Comparison of ENCODE assay signal across 8 cellular contexts in genomic region chr6:11585426-11586016, GRCh38. TPM values are rescaled to one million over a fixed set of nuclear protein-coding genes. Genes with fewer than 3 reads are reported as not detected.
DNase-seq lines count a peak whose midpoint lies in the region; ATAC-seq, FAIRE-seq and TF ChIP-seq lines count a peak whose summit lies in the region.

No MANE protein-coding gene starts in this region.

- no peak for TF ChIP-seq POLR2A in gastrocnemius medialis (IDR thresholded peaks at IDR 0.05)

- no peak for DNase-seq in CD8-positive, alpha-beta T cell
- DNase-seq in HL-60 (ENCODE audit: low read depth in 1 of 2, low spot score in 1 of 2) (peak in 1 of 2 experiments; percentile 21), RCC 7860 (ENCODE audit: low spot score) (peak; percentile 42), fibroblast of peridontal ligament (ENCODE audit: extremely low read depth) (peak; percentile 87), gastrocnemius medialis (no peak), NCI-H774 (lab: John Stamatoyannopoulos, UW) (no peak)

- no peak for ATAC-seq in CD8-positive, alpha-beta T cell
- no peak for ATAC-seq in gastrocnemius medialis
- no peak for ATAC-seq in activated T-helper 17 cell treated with anti-CD3 and anti-CD28 coated beads, Interleukin-2, amount 50 U/mL, for 72 hours (replicated peaks)
- no peak for ATAC-seq in GM18868 (IDR thresholded peaks at IDR 0.05; ENCODE audit: unreplicated experiment)

- FAIRE-seq in RCC 7860 (lab: Jason Lieb, UNC): peak; percentile 85

- no peak overlapping the region for H3K27ac Mint-ChIP-seq in CD8-positive, alpha-beta T cell
- H3K27ac Mint-ChIP-seq in activated T-helper 17 cell treated with anti-CD3 and anti-CD28 coated beads, Interleukin-2, amount 50 U/mL, for 72 hours: no peak overlapping the region

- H3K27me3 ChIP-seq in CD8-positive, alpha-beta T cell (ENCODE audit: insufficient read depth, low read length): no peaks in the 10 kb centered on the region
- H3K27me3 ChIP-seq in HL-60 (ENCODE audit: insufficient read depth, poor library complexity, severe bottlenecking) (no peaks in the 10 kb centered on the region), gastrocnemius medialis (no peaks in the 10 kb centered on the region)

- intact Hi-C loops in CD8-positive, alpha-beta T cell (cut with DNase I, micrococcal nuclease): loop anchor here (1.0 to 5.0 kb wide), 4 partner anchors 647 to 1307 kb away; no protein-coding TSS in a partner anchor
- intact Hi-C loops in gastrocnemius medialis (cut with DNase I; ENCODE audit: low total_unique reads): loop anchor here (5.0 to 10.0 kb wide), 2 partner anchors 67 to 1019 kb away; no protein-coding TSS in a partner anchor

- no peak overlapping the region for H3K4me3 Mint-ChIP-seq in CD8-positive, alpha-beta T cell
- H3K4me3 Mint-ChIP-seq in activated T-helper 17 cell treated with anti-CD3 and anti-CD28 coated beads, Interleukin-2, amount 50 U/mL, for 72 hours: no peak overlapping the region

- H3K9me3 ChIP-seq in CD8-positive, alpha-beta T cell (ENCODE audit: low read length): no peaks in the 10 kb centered on the region
- no peaks in the 10 kb centered on the region for H3K9me3 ChIP-seq in gastrocnemius medialis

- H3K9me3 Mint-ChIP-seq in CD8-positive, alpha-beta T cell: no peaks in the 10 kb centered on the region
- H3K9me3 Mint-ChIP-seq in activated T-helper 17 cell treated with anti-CD3 and anti-CD28 coated beads, Interleukin-2, amount 50 U/mL, for 72 hours: no peaks in the 10 kb centered on the region

- POLR2A ChIA-PET in CD8-positive, alpha-beta T cell (lab: Charles Lee): no interaction called here

- H3K4me3 ChIP-seq in CD8-positive, alpha-beta T cell (ENCODE audit: low read depth, low read length): no peak overlapping the region
- H3K4me3 ChIP-seq in HL-60 (replicated peaks; ENCODE audit: insufficient read depth, low read length) (no peak overlapping the region), gastrocnemius medialis (no peak overlapping the region)

- CTCF ChIA-PET in CD8-positive, alpha-beta T cell (lab: Charles Lee): interaction anchor here (0.6 to 3.4 kb wide), 3 partner anchors 10 to 1020 kb away, joined by 3 to 17 read pairs (median 9); no protein-coding TSS in a partner anchor

- H3K4me1 ChIP-seq in CD8-positive, alpha-beta T cell (ENCODE audit: insufficient read depth, low read length): no peaks in the 10 kb centered on the region
- peaks cover 0 to 8% of the 10 kb centered on the region in 2 donors for H3K4me1 ChIP-seq in gastrocnemius medialis

- no peaks in the 10 kb centered on the region for H3K36me3 ChIP-seq in CD8-positive, alpha-beta T cell (ENCODE audit: insufficient read depth, low read length)
- H3K36me3 ChIP-seq in gastrocnemius medialis: no peaks in the 10 kb centered on the region

- in situ Hi-C loops in gastrocnemius medialis (cut with MboI; ENCODE audit: low sequenced_read_pairs in 4 of 4): no loop called here

- no peaks in the 10 kb centered on the region for H3K36me3 Mint-ChIP-seq in CD8-positive, alpha-beta T cell
- H3K36me3 Mint-ChIP-seq in activated T-helper 17 cell treated with anti-CD3 and anti-CD28 coated beads, Interleukin-2, amount 50 U/mL, for 72 hours (ENCODE audit: low read depth): no peaks in the 10 kb centered on the region

- no peaks in the 10 kb centered on the region for H3K4me1 Mint-ChIP-seq in CD8-positive, alpha-beta T cell (ENCODE audit: low read depth)
- H3K4me1 Mint-ChIP-seq in activated T-helper 17 cell treated with anti-CD3 and anti-CD28 coated beads, Interleukin-2, amount 50 U/mL, for 72 hours: no peaks in the 10 kb centered on the region

- H3K27ac ChIP-seq in CD8-positive, alpha-beta T cell (ENCODE audit: low read depth, low read length): no peak overlapping the region
- H3K27ac ChIP-seq in HL-60 (replicated peaks) (no peak overlapping the region), gastrocnemius medialis (no peak overlapping the region)

- H3K27me3 Mint-ChIP-seq in CD8-positive, alpha-beta T cell (ENCODE audit: low read depth): peaks cover 12% of the 10 kb centered on the region
- H3K27me3 Mint-ChIP-seq in activated T-helper 17 cell treated with anti-CD3 and anti-CD28 coated beads, Interleukin-2, amount 50 U/mL, for 72 hours: peaks cover 6% of the 10 kb centered on the region

- peak; percentile 22 for TF ChIP-seq CTCF in CD8-positive, alpha-beta T cell (IDR thresholded peaks at IDR 0.05)
- TF ChIP-seq CTCF in HL-60 (IDR thresholded peaks at IDR 0.05; ENCODE audit: insufficient read depth, low read length): peak; percentile 29
- TF ChIP-seq CTCF in gastrocnemius medialis (IDR thresholded peaks at IDR 0.05 in 4 of 5, conservative IDR thresholded peaks at IDR 0.05 in 1 of 5): peak in 4 of 5 experiments; percentile 32 to 50 (median 42)

RNA-seq across cellular contexts. Expression of gene TMEM170B, which starts 48.0 kb away (rescaled TPM):
- 1 to 10 TPM; 2.2 TPM for total RNA-seq in CD8-positive, alpha-beta T cell
- total RNA-seq in gastrocnemius medialis: 10 to 100 TPM in 3 of 4 donors, 1 to 10 TPM in 1; 5.5 to 22.0 (median 12.3) TPM
- under 1 TPM; 0.69 TPM for total RNA-seq in activated T-helper 17 cell treated with anti-CD3 and anti-CD28 coated beads, Interleukin-2, amount 50 U/mL, for 72 hours

Comparison
In these comparisons a context has a peak if more than half of its experiments do, and no peak if none do; other contexts are left out.
1. DNase-seq: peak in RCC 7860 (single experiment) and fibroblast of peridontal ligament (single experiment); none in CD8-positive, alpha-beta T cell (0 of 7), gastrocnemius medialis (0 of 2) and NCI-H774 (single experiment).
2. Peak in every context shown above with its lines, with median percentiles within 50 percentile points of each other: CTCF ChIP-seq.